In the genomic region with DNA sequence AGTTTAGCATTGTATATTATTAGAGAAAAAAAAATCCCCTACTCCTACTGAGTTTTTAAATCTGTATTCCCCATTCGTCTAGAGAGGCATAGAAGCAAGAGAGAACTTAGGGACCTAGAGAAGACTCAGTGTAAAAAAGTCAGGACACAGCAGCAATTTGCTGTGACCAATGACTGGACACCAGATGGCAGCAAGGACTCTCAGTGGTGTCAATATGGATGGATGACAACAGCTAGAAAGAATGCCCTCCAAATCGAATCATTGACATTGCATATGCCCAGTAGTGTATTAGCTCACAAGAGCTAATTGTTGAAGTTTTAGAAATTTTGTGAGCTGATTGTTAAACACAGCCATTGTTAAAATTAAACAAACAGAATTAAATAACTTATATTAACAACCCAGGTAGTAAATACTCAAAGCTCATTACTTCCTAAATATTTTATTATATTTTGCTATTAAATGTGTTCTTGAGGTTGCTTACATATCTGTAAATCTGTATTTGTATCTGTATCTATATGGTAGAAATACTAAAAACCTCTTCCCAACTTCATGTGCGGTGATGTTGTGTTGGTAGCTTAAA, we compare ENCODE assay signal across 8 cellular contexts. TPM values are rescaled to one million over a fixed set of nuclear protein-coding genes. Genes with fewer than 3 reads are reported as not detected.
DNase-seq lines count a peak whose midpoint lies in the region; ATAC-seq and TF ChIP-seq lines count a peak whose summit lies in the region.

No MANE protein-coding gene starts in this region.

- H3K9me2 ChIP-seq in DOHH2 (replicated peaks; ENCODE audit: control insufficient read depth, low read length) = no peaks in the 10 kb centered on the region
- no peaks in the 10 kb centered on the region for H3K9me2 ChIP-seq in OCI-LY7 (ENCODE audit: insufficient read depth, low read length)

- H3K36me3 ChIP-seq in DOHH2 (ENCODE audit: control insufficient read depth, low read length) = no peaks in the 10 kb centered on the region
- H3K36me3 ChIP-seq in OCI-LY7 (ENCODE audit: insufficient read depth, low read length) = no peaks in the 10 kb centered on the region

- CTCF ChIA-PET in OCI-LY7 (lab: Charles Lee; ENCODE audit: unreplicated experiment) = no interaction called here

- peak; percentile 79 for DNase-seq in HT-29 (ENCODE audit: low spot score)
- peak; percentile 36 for DNase-seq in OCI-LY7 (ENCODE audit: low spot score)
- DNase-seq in cerebellar cortex (ENCODE audit: low spot score) = peak; percentile 48
- no peak for DNase-seq in left lobe of liver (ENCODE audit: low spot score)
- no peak for DNase-seq in activated effector memory CD4-positive, alpha-beta T cell treated with Interleukin-2 at 50 U/mL for 16 hours
- no peak for DNase-seq in cerebellar nuclear complex (lab: John Stamatoyannopoulos, UW)

- no TSS peak for BruUV-seq in OCI-LY7 (replicated peaks; lab: Mats Ljungman, UMichigan)

- peaks cover 6% of the 10 kb centered on the region for H3K27me3 ChIP-seq in DOHH2 (ENCODE audit: control insufficient read depth, low read length)

- H3F3A ChIP-seq in DOHH2 (ENCODE audit: control insufficient read depth, insufficient read depth) = no peaks in the 10 kb centered on the region

- TF ChIP-seq CTCF in DOHH2 (IDR thresholded peaks at IDR 0.05; ENCODE audit: low read depth, low read length, poor library complexity, severe bottlenecking) (peak; percentile 30), OCI-LY7 (conservative IDR thresholded peaks at IDR 0.05; ENCODE audit: low read length) (peak; percentile 69)

- POLR2A ChIA-PET in OCI-LY7 (lab: Charles Lee) = interaction anchor here (1.2 kb wide), 1 partner anchor 18 kb away, joined by 3 read pairs; no protein-coding TSS in a partner anchor

- no peak overlapping the region for H2AFZ ChIP-seq in OCI-LY7 (ENCODE audit: low read length)

- H3K27ac ChIP-seq in DOHH2 (ENCODE audit: low read depth, low read length) (no peak overlapping the region), OCI-LY7 (ENCODE audit: low read depth, low read length, poor library complexity, severe bottlenecking) (no peak overlapping the region)

- H4K20me1 ChIP-seq in DOHH2 (ENCODE audit: control insufficient read depth, insufficient read depth, low read depth, low read length) (no peaks in the 10 kb centered on the region), OCI-LY7 (ENCODE audit: insufficient read depth, low read length) (no peaks in the 10 kb centered on the region)

- no peaks in the 10 kb centered on the region for H3K9me3 ChIP-seq in DOHH2 (ENCODE audit: control insufficient read depth, insufficient read depth, low read length)
- H3K9me3 ChIP-seq in OCI-LY7 (ENCODE audit: low read length) = no peaks in the 10 kb centered on the region

- ATAC-seq in left lobe of liver (peak; percentile 96), HG03469 (IDR thresholded peaks at IDR 0.05; ENCODE audit: unreplicated experiment) (no peak)

- no peaks in the 10 kb centered on the region for H3K4me1 ChIP-seq in DOHH2 (ENCODE audit: control insufficient read depth, low read length)
- no peaks in the 10 kb centered on the region for H3K4me1 ChIP-seq in OCI-LY7 (ENCODE audit: insufficient read depth, low read length, poor library complexity, severe bottlenecking)

- no peak overlapping the region for H3K4me3 ChIP-seq in DOHH2 (ENCODE audit: low read length)
- H3K4me3 ChIP-seq in OCI-LY7 (ENCODE audit: low read depth, low read length, poor library complexity, severe bottlenecking) = no peak overlapping the region

- H3K79me2 ChIP-seq in DOHH2 (ENCODE audit: control insufficient read depth, low read length) (no peaks in the 10 kb centered on the region), OCI-LY7 (ENCODE audit: insufficient read depth, low read depth, low read length) (no peaks in the 10 kb centered on the region)

- intact Hi-C loops in OCI-LY7 (cut with micrococcal nuclease; ENCODE audit: unreplicated experiment) = loop anchor here (10.0 kb wide), 1 partner anchor 317 kb away; no protein-coding TSS in a partner anchor

- no peak overlapping the region for H3K4me2 ChIP-seq in DOHH2 (ENCODE audit: low read length)
- no peak overlapping the region for H3K4me2 ChIP-seq in OCI-LY7 (ENCODE audit: low read length)

RNA-seq across cellular contexts. Expression of gene SIAH3, which starts 43.9 kb away (rescaled TPM):
- total RNA-seq in HT-29 (2014; rRNA removed; shearing (Covaris generic)) = 0.10 TPM in 1 of 2 replicates, not detected in the other
- total RNA-seq in OCI-LY7 (2014; rRNA removed; shearing (Covaris generic)) = not detected in 2 replicates
- not detected in 2 replicates for total RNA-seq in OCI-LY7 (2022)
- total RNA-seq in left lobe of liver = not detected

Comparison
In these comparisons a context has a peak if more than half of its experiments do, and no peak if none do; other contexts are left out.
1. DNase-seq: peak in HT-29 (single experiment), OCI-LY7 (single experiment) and cerebellar cortex (single experiment); none in left lobe of liver (single experiment), activated effector memory CD4-positive, alpha-beta T cell treated with Interleukin-2 at 50 U/mL for 16 hours (single experiment) and cerebellar nuclear complex (0 of 2).